ENCODE assay signal across 9 cellular contexts in the genomic region with DNA sequence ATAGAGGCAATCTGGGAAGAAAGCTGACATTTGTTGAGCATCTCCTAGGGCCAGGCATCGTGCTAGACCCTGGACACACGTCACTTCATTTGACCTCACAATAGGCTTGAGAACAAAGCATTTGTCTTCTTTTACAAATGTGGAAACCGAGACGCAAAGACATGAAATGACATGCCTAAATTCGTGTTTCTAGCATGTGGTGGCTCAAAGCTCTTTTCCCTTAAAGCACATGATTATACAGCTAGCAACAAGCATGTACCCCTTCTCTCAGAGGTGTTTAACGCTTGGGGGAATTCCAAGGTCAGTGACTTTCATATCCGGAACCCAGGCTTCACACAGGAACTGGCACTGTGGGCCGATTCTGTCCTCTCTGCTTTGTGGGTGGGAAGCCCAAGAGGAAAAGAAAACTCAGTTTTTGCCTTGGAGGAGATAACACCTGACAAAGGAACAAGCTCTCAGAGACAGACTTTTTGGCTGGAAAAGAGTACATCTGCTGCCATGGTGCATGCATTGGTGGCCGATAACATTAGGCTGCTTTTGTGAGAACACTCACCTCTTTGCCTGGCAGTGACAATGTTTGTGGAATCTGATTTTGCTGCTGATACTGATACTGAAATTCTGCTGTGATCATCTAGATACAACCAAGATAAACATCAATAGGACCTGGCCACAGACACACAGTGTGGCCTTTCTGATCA.
DNase-seq lines count a peak whose midpoint lies in the region; ATAC-seq lines count a peak whose summit lies in the region.
"Had no signal": no experiment of that assay in that cellular context is flagged by ENCODE, and none has a peak within 500 bp of the region (broad histone marks: within the 10 kb centered on the region; RNA-seq: fewer than 3 reads in every experiment).

No MANE protein-coding gene starts in this region.

- peak; percentile 47 for ATAC-seq in GM18873 (IDR thresholded peaks at IDR 0.05; ENCODE audit: low FRiP score, unreplicated experiment)
- peak; percentile 57 for ATAC-seq in HG03097 (IDR thresholded peaks at IDR 0.05; ENCODE audit: low FRiP score, unreplicated experiment)

- peak; percentile 59 for DNase-seq in activated T-cell treated with anti-CD3 and anti-CD28 coated beads, Interleukin-2, amount 50 U/mL, for 1 hour
- peak; percentile 72 for DNase-seq in stimulated activated CD4-positive, alpha-beta T cell treated with anti-CD3 and anti-CD28 coated beads, Interleukin-2, amount 100 ng/mL, for 4 hours (ENCODE audit: low read depth)
- DNase-seq in DMS 273 treated with DMSO at 0.1 percent for 48 hours (lab: John Stamatoyannopoulos, UW) (no peak), foreskin melanocyte (no peak), SKM-1 (lab: John Stamatoyannopoulos, UW; ENCODE audit: unreplicated experiment) (no peak), AML-193 (lab: John Stamatoyannopoulos, UW) (no peak)
- DNase-seq: right lobe of liver had no signal

Comparison
In these comparisons a context has a peak if more than half of its experiments do, and no peak if none do; other contexts are left out.
1. DNase-seq: peak in activated T-cell treated with anti-CD3 and anti-CD28 coated beads, Interleukin-2, amount 50 U/mL, for 1 hour (single experiment) and stimulated activated CD4-positive, alpha-beta T cell treated with anti-CD3 and anti-CD28 coated beads, Interleukin-2, amount 100 ng/mL, for 4 hours (single experiment); none in DMS 273 treated with DMSO at 0.1 percent for 48 hours (single experiment), foreskin melanocyte (single experiment), SKM-1 (single experiment) and AML-193 (0 of 2).